ENCODE assay signal across 8 cellular contexts in genomic region chr2:74457549-74458131, GRCh38. TPM values are rescaled to one million over a fixed set of nuclear protein-coding genes. Genes with fewer than 3 reads are reported as not detected.
A peak's percentile ranks its signal among the peaks of the same experiment; 100 is the strongest.
DNase-seq lines count a peak whose midpoint lies in the region; ATAC-seq and TF ChIP-seq lines count a peak whose summit lies in the region.

No MANE protein-coding gene starts in this region.

- H3K4me1 ChIP-seq in CD4-positive, alpha-beta memory T cell (ENCODE audit: insufficient read depth, low read length): peaks cover 48% of the 10 kb centered on the region
- peaks cover 9% of the 10 kb centered on the region for H3K4me1 ChIP-seq in right cardiac atrium (ENCODE audit: control insufficient read depth, insufficient read depth, low read length)
- peaks cover 26 to 41% (median 35%) of the 10 kb centered on the region in 3 donors for H3K4me1 ChIP-seq in skeletal muscle tissue (ENCODE audit: control insufficient read depth in 3 of 3, insufficient read depth in 3 of 3, low read length in 3 of 3)

- peaks cover 3 to 21% of the 10 kb centered on the region in 2 donors for H3K36me3 Mint-ChIP-seq in CD4-positive, alpha-beta memory T cell
- peaks cover 13% of the 10 kb centered on the region for H3K36me3 Mint-ChIP-seq in activated naive CD8-positive, alpha-beta T cell treated with anti-CD3 and anti-CD28 coated beads for 36 hours

- DNase-seq in CD4-positive, alpha-beta memory T cell: peak in 3 of 5 donors; percentile 81 to 90 (median 81)
- DNase-seq in HL-60 (ENCODE audit: low read depth in 1 of 2, low spot score in 1 of 2) (peak in 1 of 2 experiments; percentile 62), SK-N-MC (ENCODE audit: low read depth, low spot score) (no peak), right cardiac atrium (peak; percentile 60 to 88 (median 84)), T1000 (lab: John Stamatoyannopoulos, UW) (no peak)
- peak; percentile 89 for DNase-seq in activated naive CD8-positive, alpha-beta T cell treated with anti-CD3 and anti-CD28 coated beads for 36 hours

- H3K27me3 ChIP-seq in CD4-positive, alpha-beta memory T cell (ENCODE audit: insufficient read depth, low read length): no peaks in the 10 kb centered on the region
- H3K27me3 ChIP-seq in HL-60 (ENCODE audit: insufficient read depth, poor library complexity, severe bottlenecking): no peaks in the 10 kb centered on the region
- H3K27me3 ChIP-seq in right cardiac atrium (ENCODE audit: control insufficient read depth, insufficient read depth): no peaks in the 10 kb centered on the region
- H3K27me3 ChIP-seq in skeletal muscle tissue (ENCODE audit: control insufficient read depth in 3 of 3, insufficient read depth in 3 of 3, low read length in 3 of 3): no peaks in the 10 kb centered on the region

- peak overlapping the region; percentile 70 to 93 for H3K4me3 ChIP-seq in CD4-positive, alpha-beta memory T cell (ENCODE audit: low read length in 2 of 2)
- H3K4me3 ChIP-seq in HL-60 (replicated peaks; ENCODE audit: insufficient read depth, low read length): peak overlapping the region; percentile 68
- peak overlapping the region; percentile 99 for H3K4me3 ChIP-seq in SK-N-MC
- H3K4me3 ChIP-seq in right cardiac atrium (ENCODE audit: low read length): peak overlapping the region; percentile 69
- peak overlapping the region; percentile 92 to 95 (median 93) for H3K4me3 ChIP-seq in skeletal muscle tissue (ENCODE audit: low read length in 3 of 3)

- intact Hi-C loops in CD4-positive, alpha-beta memory T cell (cut with micrococcal nuclease): loop anchor here (1.0 to 10.0 kb wide), 6 partner anchors 8 to 533 kb away; partner anchors contain the start of genes AUP1, C2orf81, DGUOK and HTRA2
- intact Hi-C loops in right cardiac atrium (cut with DNase I): no loop called here

- H3K9me3 Mint-ChIP-seq in CD4-positive, alpha-beta memory T cell: peaks cover 0 to 2% (median 0%) of the 10 kb centered on the region in 8 donors
- no peaks in the 10 kb centered on the region for H3K9me3 Mint-ChIP-seq in activated naive CD8-positive, alpha-beta T cell treated with anti-CD3 and anti-CD28 coated beads for 36 hours

- H3K9ac ChIP-seq in SK-N-MC (ENCODE audit: insufficient read length) (peak overlapping the region; percentile 86), skeletal muscle tissue (ENCODE audit: low read depth in 1 of 3, low read length in 3 of 3) (peak overlapping the region; percentile 93 to 95 (median 94))

- peak overlapping the region; percentile 100 for H3K27ac ChIP-seq in CD4-positive, alpha-beta memory T cell (ENCODE audit: low read depth, low read length)
- H3K27ac ChIP-seq in HL-60 (replicated peaks): peak overlapping the region; percentile 84
- H3K27ac ChIP-seq in SK-N-MC: peak overlapping the region; percentile 65
- peak overlapping the region; percentile 96 for H3K27ac ChIP-seq in right cardiac atrium (ENCODE audit: low read length)
- peak overlapping the region; percentile 92 for H3K27ac ChIP-seq in skeletal muscle tissue (ENCODE audit: low read depth, low read length)

- peak overlapping the region; percentile 93 to 99 (median 98) for H3K4me3 Mint-ChIP-seq in CD4-positive, alpha-beta memory T cell
- H3K4me3 Mint-ChIP-seq in activated naive CD8-positive, alpha-beta T cell treated with anti-CD3 and anti-CD28 coated beads for 36 hours: peak overlapping the region; percentile 98

- no peaks in the 10 kb centered on the region for H3K27me3 Mint-ChIP-seq in CD4-positive, alpha-beta memory T cell
- H3K27me3 Mint-ChIP-seq in activated naive CD8-positive, alpha-beta T cell treated with anti-CD3 and anti-CD28 coated beads for 36 hours: peaks cover 5% of the 10 kb centered on the region

- peaks cover 13% of the 10 kb centered on the region for H3K36me3 ChIP-seq in CD4-positive, alpha-beta memory T cell (ENCODE audit: insufficient read depth, low read length)
- H3K36me3 ChIP-seq in SK-N-MC (ENCODE audit: insufficient read depth, low read length): peaks cover 10% of the 10 kb centered on the region; the same call in 1 of the 2 replicates
- peaks cover 15 to 18% (median 18%) of the 10 kb centered on the region in 3 donors for H3K36me3 ChIP-seq in skeletal muscle tissue (ENCODE audit: control insufficient read depth in 3 of 3, insufficient read depth in 3 of 3, low read length in 3 of 3)

- POLR2A ChIA-PET in CD4-positive, alpha-beta memory T cell (lab: Charles Lee; ENCODE audit: partially characterized antibody): interaction anchor here (0.7 to 9.5 kb wide), 27 partner anchors 7 to 1224 kb away, joined by 3 to 516 read pairs (median 6); partner anchors contain the start of genes AUP1, C2orf81, CCDC142 and CCT7

- no peak for TF ChIP-seq CTCF in HL-60 (IDR thresholded peaks at IDR 0.05; ENCODE audit: insufficient read depth, low read length)

- WGBS in right cardiac atrium: under 1% methylated on average over 46 of the region's 46 CpGs

- ATAC-seq in GM19455 (IDR thresholded peaks at IDR 0.05; ENCODE audit: unreplicated experiment): peak; percentile 36
- peak; percentile 28 for ATAC-seq in right cardiac atrium

- H3K27ac Mint-ChIP-seq in CD4-positive, alpha-beta memory T cell: peak overlapping the region; percentile 92 to 100 (median 99)
- H3K27ac Mint-ChIP-seq in activated naive CD8-positive, alpha-beta T cell treated with anti-CD3 and anti-CD28 coated beads for 36 hours: peak overlapping the region; percentile 99

- no peaks in the 10 kb centered on the region for H3K9me3 ChIP-seq in CD4-positive, alpha-beta memory T cell (ENCODE audit: control insufficient read depth in 1 of 2, low read length in 2 of 2)
- H3K9me3 ChIP-seq in SK-N-MC (ENCODE audit: low read depth, low read length) (no peaks in the 10 kb centered on the region), right cardiac atrium (ENCODE audit: control insufficient read depth, low read length) (no peaks in the 10 kb centered on the region), skeletal muscle tissue (ENCODE audit: control insufficient read depth in 3 of 3, low read length in 3 of 3) (no peaks in the 10 kb centered on the region)

- CTCF ChIA-PET in CD4-positive, alpha-beta memory T cell (lab: Charles Lee; ENCODE audit: partially characterized antibody): interaction anchor here (1.2 to 4.6 kb wide), 8 partner anchors 10 to 130 kb away, joined by 3 to 66 read pairs (median 9); partner anchors contain the start of genes CCDC142, MRPL53, PCGF1 and TTC31

- peaks cover 44 to 70% (median 58%) of the 10 kb centered on the region in 4 donors for H3K4me1 Mint-ChIP-seq in CD4-positive, alpha-beta memory T cell
- peaks cover 43% of the 10 kb centered on the region for H3K4me1 Mint-ChIP-seq in activated naive CD8-positive, alpha-beta T cell treated with anti-CD3 and anti-CD28 coated beads for 36 hours

RNA-seq across cellular contexts. Expression of gene WBP1, which starts 0.6 kb away (rescaled TPM):
- 100 to 1,000 TPM; 108 to 109 TPM for total RNA-seq in CD4-positive, alpha-beta memory T cell
- 10 to 100 TPM; 38.1 to 41.2 TPM for polyA plus RNA-seq in CD4-positive, alpha-beta memory T cell
- 10 to 100 TPM; 19.1 to 20.1 TPM for total RNA-seq in activated naive CD8-positive, alpha-beta T cell treated with anti-CD3 and anti-CD28 coated beads for 36 hours
- total RNA-seq in right cardiac atrium (10 to 100 TPM; 48.9 to 60.0 (median 56.7) TPM), skeletal muscle tissue (27.1 TPM)
- polyA plus RNA-seq in right cardiac atrium: 63.1 TPM

RNA-seq across cellular contexts. Expression of gene INO80B, which starts 2.8 kb away (rescaled TPM):
- total RNA-seq in CD4-positive, alpha-beta memory T cell: 10 to 100 TPM; 76.4 to 82.8 TPM
- 1 to 10 TPM; 4.6 to 7.7 TPM for polyA plus RNA-seq in CD4-positive, alpha-beta memory T cell
- total RNA-seq in activated naive CD8-positive, alpha-beta T cell treated with anti-CD3 and anti-CD28 coated beads for 36 hours: 10 to 100 TPM; 29.0 to 30.9 TPM
- 10 to 100 TPM; 19.2 to 22.9 (median 20.7) TPM for total RNA-seq in right cardiac atrium
- polyA plus RNA-seq in right cardiac atrium: 16.8 TPM
- total RNA-seq in skeletal muscle tissue: 12.5 TPM

RNA-seq across cellular contexts. Expression of gene MOGS, which starts 7.5 kb away (rescaled TPM):
- total RNA-seq in CD4-positive, alpha-beta memory T cell: 10 to 100 TPM; 92.3 to 94.1 TPM
- 10 to 100 TPM; 34.0 to 38.5 TPM for polyA plus RNA-seq in CD4-positive, alpha-beta memory T cell
- 10 to 100 TPM; 54.7 to 59.5 TPM for total RNA-seq in activated naive CD8-positive, alpha-beta T cell treated with anti-CD3 and anti-CD28 coated beads for 36 hours
- total RNA-seq in right cardiac atrium (10 to 100 TPM; 23.4 to 25.1 (median 24.5) TPM), skeletal muscle tissue (35.0 TPM)
- polyA plus RNA-seq in right cardiac atrium: 19.9 TPM

RNA-seq across cellular contexts. Expression of gene MRPL53, which starts 14.8 kb away (rescaled TPM):
- total RNA-seq in CD4-positive, alpha-beta memory T cell: 10 to 100 TPM; 72.8 to 82.3 TPM
- polyA plus RNA-seq in CD4-positive, alpha-beta memory T cell: 100 to 1,000 TPM in 1 of 2 donors, 10 to 100 TPM in 1; 96.5 to 120 TPM
- total RNA-seq in activated naive CD8-positive, alpha-beta T cell treated with anti-CD3 and anti-CD28 coated beads for 36 hours: 100 to 1,000 TPM; 105 to 111 TPM
- total RNA-seq in right cardiac atrium: 100 to 1,000 TPM; 116 to 157 (median 131) TPM
- polyA plus RNA-seq in right cardiac atrium: 107 TPM
- 25.1 TPM for total RNA-seq in skeletal muscle tissue

RNA-seq across cellular contexts. Expression of gene RTKN, which starts 15.9 kb away (rescaled TPM):
- not detected for total RNA-seq in CD4-positive, alpha-beta memory T cell
- under 1 TPM in 1 of 2 donors, not detected in 1; 0.14 TPM for polyA plus RNA-seq in CD4-positive, alpha-beta memory T cell
- total RNA-seq in activated naive CD8-positive, alpha-beta T cell treated with anti-CD3 and anti-CD28 coated beads for 36 hours: 1 to 10 TPM; 1.6 to 1.8 TPM
- 10 to 100 TPM; 21.5 to 27.9 (median 25.9) TPM for total RNA-seq in right cardiac atrium
- polyA plus RNA-seq in right cardiac atrium: 16.2 TPM
- total RNA-seq in skeletal muscle tissue: 26.6 TPM

Comparison
In these comparisons a context has a peak if more than half of its experiments do, and no peak if none do; other contexts are left out.
1. DNase-seq: peak in CD4-positive, alpha-beta memory T cell (3 of 5), activated naive CD8-positive, alpha-beta T cell treated with anti-CD3 and anti-CD28 coated beads for 36 hours (single experiment) and right cardiac atrium (3 of 3); none in SK-N-MC (single experiment) and T1000 (single experiment).
2. Peak in every context shown above with its lines, with median percentiles within 50 percentile points of each other: H3K27ac ChIP-seq and H3K4me3 ChIP-seq.